ENCODE assay signal across 19 cellular contexts in genomic region chr3:18415132-18415531, GRCh38. TPM values are rescaled to one million over a fixed set of nuclear protein-coding genes. Genes with fewer than 3 reads are reported as not detected.
A peak's percentile ranks its signal among the peaks of the same experiment; 100 is the strongest.
DNase-seq lines count a peak whose midpoint lies in the region; ATAC-seq lines count a peak whose summit lies in the region.
"Had no signal": no experiment of that assay in that cellular context is flagged by ENCODE, and none has a peak within 500 bp of the region (broad histone marks: within the 10 kb centered on the region; RNA-seq: fewer than 3 reads in every experiment).

No MANE protein-coding gene starts in this region.

- H3K4me3 ChIP-seq in effector memory CD4-positive, alpha-beta T cell (ENCODE audit: insufficient read depth, low read depth, low read length, poor library complexity, severe bottlenecking) = no peak overlapping the region
- H3K4me3 ChIP-seq: GM23248 had no signal

- H3K9me3 ChIP-seq in effector memory CD4-positive, alpha-beta T cell (ENCODE audit: control insufficient read depth, low read length) = no peaks in the 10 kb centered on the region

- peaks cover 85% of the 10 kb centered on the region for H3K36me3 Mint-ChIP-seq in activated CD4-positive, alpha-beta T cell treated with anti-CD3 and anti-CD28 coated beads for 36 hours (ENCODE audit: low read depth)
- H3K36me3 Mint-ChIP-seq in activated naive CD4-positive, alpha-beta T cell treated with anti-CD3 and anti-CD28 coated beads, Interleukin-2, amount 50 U/mL, for 24 hours = peaks cover 21% of the 10 kb centered on the region
- peaks cover 53 to 73% of the 10 kb centered on the region in 2 donors for H3K36me3 Mint-ChIP-seq in activated naive CD4-positive, alpha-beta T cell treated with anti-CD3 and anti-CD28 coated beads, Interleukin-2, amount 50 U/mL, for 72 hours

- no peak for DNase-seq in activated CD4-positive, alpha-beta T cell treated with anti-CD3 and anti-CD28 coated beads for 36 hours
- DNase-seq in activated CD4-positive, alpha-beta T cell treated with anti-CD3 and anti-CD28 coated beads for 1 hour = no peak
- DNase-seq in activated naive CD4-positive, alpha-beta T cell treated with Interleukin-2 at 50 U/mL for 16 hours = no peak
- no peak for DNase-seq in activated naive CD4-positive, alpha-beta T cell treated with anti-CD3 and anti-CD28 coated beads, Interleukin-2, amount 50 U/mL, for 72 hours (ENCODE audit: low spot score in 2 of 2)
- no peak for DNase-seq in stimulated activated naive CD8-positive, alpha-beta T cell treated with anti-CD3 and anti-CD28 coated beads, Interleukin-15, amount 100 ng/mL, for 72 hours
- DNase-seq in effector memory CD4-positive, alpha-beta T cell = no peak
- DNase-seq in GM03348 (ENCODE audit: low spot score) = no peak
- DNase-seq: DND-41, GDM1, GM23248, IMR-90, Kasumi-1, NCI-H187 treated with DMSO at 0.1 percent for 48 hours, NCI-H2171, NCI-H446 treated with DMSO at 0.1 percent for 48 hours, NCI-H82 had no signal

- intact Hi-C loops in activated CD4-positive, alpha-beta T cell treated with anti-CD3 and anti-CD28 coated beads for 36 hours (cut with DNase I, micrococcal nuclease) = no loop called here

- no peak for ATAC-seq in activated CD4-positive, alpha-beta T cell treated with anti-CD3 and anti-CD28 coated beads for 36 hours
- ATAC-seq in activated naive CD4-positive, alpha-beta T cell treated with anti-CD3 and anti-CD28 coated beads, Interleukin-2, amount 50 U/mL, for 72 hours = no peak
- no peak for ATAC-seq in stimulated activated naive CD8-positive, alpha-beta T cell treated with anti-CD3 and anti-CD28 coated beads, Interleukin-15, amount 100 ng/mL, for 72 hours
- ATAC-seq: HCT116 had no signal

- no peak overlapping the region for H3K27ac ChIP-seq in effector memory CD4-positive, alpha-beta T cell (ENCODE audit: insufficient read depth, low read length, poor library complexity, severe bottlenecking)
- H3K27ac ChIP-seq: C4-2B, GM23248 had no signal

- no peaks in the 10 kb centered on the region for H3K27me3 ChIP-seq in effector memory CD4-positive, alpha-beta T cell (replicated peaks; ENCODE audit: control insufficient read depth, insufficient read depth, low read length, poor library complexity, severe bottlenecking)

- no peaks in the 10 kb centered on the region for H3K27me3 Mint-ChIP-seq in activated CD4-positive, alpha-beta T cell treated with anti-CD3 and anti-CD28 coated beads for 36 hours
- H3K27me3 Mint-ChIP-seq in activated naive CD4-positive, alpha-beta T cell treated with anti-CD3 and anti-CD28 coated beads, Interleukin-2, amount 50 U/mL, for 24 hours = no peaks in the 10 kb centered on the region
- no peaks in the 10 kb centered on the region for H3K27me3 Mint-ChIP-seq in stimulated activated naive CD8-positive, alpha-beta T cell treated with anti-CD3 and anti-CD28 coated beads, Interleukin-15, amount 100 ng/mL, for 72 hours

- CTCF ChIA-PET in activated CD4-positive, alpha-beta T cell treated with anti-CD3 and anti-CD28 coated beads for 36 hours (lab: Charles Lee) = interaction anchor here (0.9 to 2.4 kb wide), 4 partner anchors 16 to 573 kb away, joined by 3 to 8 read pairs (median 4); no protein-coding TSS in a partner anchor

- H3K27ac Mint-ChIP-seq in activated CD4-positive, alpha-beta T cell treated with anti-CD3 and anti-CD28 coated beads for 36 hours = peak overlapping the region; percentile 82
- H3K27ac Mint-ChIP-seq in activated naive CD4-positive, alpha-beta T cell treated with anti-CD3 and anti-CD28 coated beads, Interleukin-2, amount 50 U/mL, for 24 hours = peak overlapping the region; percentile 91
- peak overlapping the region; percentile 72 to 78 for H3K27ac Mint-ChIP-seq in activated naive CD4-positive, alpha-beta T cell treated with anti-CD3 and anti-CD28 coated beads, Interleukin-2, amount 50 U/mL, for 72 hours
- H3K27ac Mint-ChIP-seq in stimulated activated naive CD8-positive, alpha-beta T cell treated with anti-CD3 and anti-CD28 coated beads, Interleukin-15, amount 100 ng/mL, for 72 hours = peak overlapping the region in 1 of 2 donors; percentile 10

- H3K4me3 Mint-ChIP-seq in activated CD4-positive, alpha-beta T cell treated with anti-CD3 and anti-CD28 coated beads for 36 hours = peak overlapping the region; percentile 55
- H3K4me3 Mint-ChIP-seq in activated naive CD4-positive, alpha-beta T cell treated with anti-CD3 and anti-CD28 coated beads, Interleukin-2, amount 50 U/mL, for 24 hours = peak overlapping the region; percentile 71
- peak overlapping the region; percentile 37 to 56 for H3K4me3 Mint-ChIP-seq in stimulated activated naive CD8-positive, alpha-beta T cell treated with anti-CD3 and anti-CD28 coated beads, Interleukin-15, amount 100 ng/mL, for 72 hours

- peaks cover 14% of the 10 kb centered on the region for H3K4me1 ChIP-seq in effector memory CD4-positive, alpha-beta T cell (ENCODE audit: control insufficient read depth, insufficient read depth, low read length, poor library complexity, severe bottlenecking)

- peaks cover 91% of the 10 kb centered on the region for H3K4me1 Mint-ChIP-seq in activated CD4-positive, alpha-beta T cell treated with anti-CD3 and anti-CD28 coated beads for 36 hours
- H3K4me1 Mint-ChIP-seq in activated naive CD4-positive, alpha-beta T cell treated with anti-CD3 and anti-CD28 coated beads, Interleukin-2, amount 50 U/mL, for 24 hours = peaks cover 93% of the 10 kb centered on the region
- H3K4me1 Mint-ChIP-seq in stimulated activated naive CD8-positive, alpha-beta T cell treated with anti-CD3 and anti-CD28 coated beads, Interleukin-15, amount 100 ng/mL, for 72 hours = peaks cover 84% of the 10 kb centered on the region

- POLR2A ChIA-PET in activated CD4-positive, alpha-beta T cell treated with anti-CD3 and anti-CD28 coated beads for 36 hours (lab: Charles Lee) = interaction anchor here (0.7 kb wide), 1 partner anchor 27 kb away, joined by 3 read pairs; no protein-coding TSS in a partner anchor

- no peaks in the 10 kb centered on the region for H3K9me3 Mint-ChIP-seq in activated CD4-positive, alpha-beta T cell treated with anti-CD3 and anti-CD28 coated beads for 36 hours (ENCODE audit: low read depth)
- no peaks in the 10 kb centered on the region for H3K9me3 Mint-ChIP-seq in activated naive CD4-positive, alpha-beta T cell treated with anti-CD3 and anti-CD28 coated beads, Interleukin-2, amount 50 U/mL, for 24 hours
- H3K9me3 Mint-ChIP-seq in activated naive CD4-positive, alpha-beta T cell treated with anti-CD3 and anti-CD28 coated beads, Interleukin-2, amount 50 U/mL, for 72 hours = no peaks in the 10 kb centered on the region
- no peaks in the 10 kb centered on the region for H3K9me3 Mint-ChIP-seq in stimulated activated naive CD8-positive, alpha-beta T cell treated with anti-CD3 and anti-CD28 coated beads, Interleukin-15, amount 100 ng/mL, for 72 hours

- peaks cover 34% of the 10 kb centered on the region for H3K36me3 ChIP-seq in effector memory CD4-positive, alpha-beta T cell (ENCODE audit: control insufficient read depth, insufficient read depth, low read length)

RNA-seq across cellular contexts. Expression of gene SATB1, which starts 10.0 kb away (rescaled TPM):
- total RNA-seq in activated CD4-positive, alpha-beta T cell treated with anti-CD3 and anti-CD28 coated beads for 36 hours = 100 to 1,000 TPM; 471 to 590 TPM
- total RNA-seq in activated naive CD4-positive, alpha-beta T cell treated with anti-CD3 and anti-CD28 coated beads, Interleukin-2, amount 50 U/mL, for 72 hours = 100 to 1,000 TPM; 279 to 444 TPM
